22 cellular contexts compared by ENCODE assay signal in genomic region chr3:36877930-36878685, GRCh38.
DNase-seq lines count a peak whose midpoint lies in the region; ATAC-seq and TF ChIP-seq lines count a peak whose summit lies in the region.
"Had no signal": no experiment of that assay in that cellular context is flagged by ENCODE, and none has a peak within 500 bp of the region (broad histone marks: within the 10 kb centered on the region; RNA-seq: fewer than 3 reads in every experiment).

No MANE protein-coding gene starts in this region.

- H3K27me3 ChIP-seq in breast epithelium, result no peaks in the 10 kb centered on the region
- no peaks in the 10 kb centered on the region for H3K27me3 ChIP-seq in OCI-LY1 (ENCODE audit: insufficient read depth, low read length)
- H3K27me3 ChIP-seq in left ventricle myocardium inferior (ENCODE audit: low read depth), result no peaks in the 10 kb centered on the region
- H3K27me3 ChIP-seq: BLaER1, testis had no signal

- no peak for ATAC-seq in stimulated activated naive B cell treated with anti-CD40 and anti-IgM and Interleukin-4, amounts not matched to agents 10 μg/mL and 1 μg/mL and 100 μg/mL, for 72 hours (replicated peaks)
- no peak for ATAC-seq in HG02798 (IDR thresholded peaks at IDR 0.05; ENCODE audit: poor library complexity, unreplicated experiment)
- ATAC-seq: activated CD4-positive, CD25-positive, alpha-beta regulatory T cell treated with anti-CD3 and anti-CD28 coated beads, Interleukin-2, amount 50 U/mL, for 24 hours had no signal

- no peak for TF ChIP-seq CTCF in MCF 10A (IDR thresholded peaks at IDR 0.05; ENCODE audit: unreplicated experiment)
- no peak for TF ChIP-seq CTCF in breast epithelium (IDR thresholded peaks at IDR 0.05)
- no peak for TF ChIP-seq CTCF in OCI-LY1 (IDR thresholded peaks at IDR 0.05; ENCODE audit: low read length)
- no peak for TF ChIP-seq CTCF in epithelial cell of esophagus (IDR thresholded peaks at IDR 0.05; ENCODE audit: insufficient read depth, low read depth, low read length, missing control alignments)
- no peak for TF ChIP-seq CTCF in left ventricle myocardium inferior (IDR thresholded peaks at IDR 0.05; ENCODE audit: borderline replicate concordance)

- H3K4me1 ChIP-seq in breast epithelium (no peaks in the 10 kb centered on the region), OCI-LY1 (ENCODE audit: insufficient read depth, low read length, severe bottlenecking) (peaks cover 36% of the 10 kb centered on the region), left ventricle myocardium inferior (no peaks in the 10 kb centered on the region)
- H3K4me1 ChIP-seq: testis had no signal

- H3K27ac ChIP-seq in breast epithelium (no peak overlapping the region), OCI-LY1 (ENCODE audit: low read depth, low read length, poor library complexity, severe bottlenecking) (peak overlapping the region; percentile 88), left ventricle myocardium inferior (replicated peaks) (no peak overlapping the region)
- H3K27ac ChIP-seq: BLaER1, testis had no signal

- TF ChIP-seq POLR2A in breast epithelium (IDR thresholded peaks at IDR 0.05), result no peak

- no peak overlapping the region for H3K4me3 ChIP-seq in breast epithelium
- H3K4me3 ChIP-seq in OCI-LY1 (ENCODE audit: low read depth, low read length, poor library complexity, severe bottlenecking), result no peak overlapping the region
- no peak overlapping the region for H3K4me3 ChIP-seq in epithelial cell of esophagus (ENCODE audit: low read length)
- no peak overlapping the region for H3K4me3 ChIP-seq in left ventricle myocardium inferior
- H3K4me3 ChIP-seq: BLaER1, lung, smooth muscle cell, testis had no signal

- H3K9ac ChIP-seq in OCI-LY1 (ENCODE audit: low read length), result no peak overlapping the region
- H3K9ac ChIP-seq: BLaER1 had no signal

- no peak overlapping the region for H2AFZ ChIP-seq in OCI-LY1 (ENCODE audit: low read length)

- POLR2A ChIA-PET in MCF 10A (lab: Yijun Ruan, JAX), result no interaction called here

- BruUV-seq in MCF 10A (replicated peaks; lab: Mats Ljungman, UMichigan), result no TSS peak

- peaks cover 6% of the 10 kb centered on the region; the same call in 1 of the 2 replicates for H3F3A ChIP-seq in OCI-LY1 (ENCODE audit: insufficient read depth, low read length)

- intact Hi-C loops in MCF 10A (cut with micrococcal nuclease), result no loop called here
- intact Hi-C loops in breast epithelium (cut with DNase I; ENCODE audit: low total_unique reads), result no loop called here
- intact Hi-C loops in left ventricle myocardium inferior (cut with micrococcal nuclease), result no loop called here
- intact Hi-C loops in posterior cingulate gyrus (cut with DNase I), result no loop called here

- H3K27me3 Mint-ChIP-seq in MCF 10A (ENCODE audit: insufficient read depth, unreplicated experiment), result no peaks in the 10 kb centered on the region
- H3K27me3 Mint-ChIP-seq in stimulated activated naive B cell treated with anti-CD40 and anti-IgM and Interleukin-4, amounts not matched to agents 10 μg/mL and 1 μg/mL and 100 μg/mL, for 72 hours, result no peaks in the 10 kb centered on the region

- H3K4me2 ChIP-seq in OCI-LY1 (ENCODE audit: low read length), result peak overlapping the region; percentile 6
- H3K4me2 ChIP-seq: BLaER1, smooth muscle cell had no signal

- H3K36me3 ChIP-seq in breast epithelium (no peaks in the 10 kb centered on the region), OCI-LY1 (ENCODE audit: insufficient read depth, low read length) (peaks cover 36% of the 10 kb centered on the region), left ventricle myocardium inferior (no peaks in the 10 kb centered on the region)

- no peaks in the 10 kb centered on the region for H4K20me1 ChIP-seq in OCI-LY1 (ENCODE audit: insufficient read depth, low read length)
- H4K20me1 ChIP-seq: BLaER1 had no signal

- DNase-seq in MCF 10A (ENCODE audit: unreplicated experiment) (no peak), breast epithelium (ENCODE audit: low spot score in 2 of 2) (no peak), epithelial cell of esophagus (ENCODE audit: low read depth) (peak; percentile 60), left ventricle myocardium inferior (no peak), posterior cingulate gyrus (no peak)
- no peak for DNase-seq in stimulated activated naive B cell treated with anti-CD40 and anti-IgM and Interleukin-4, amounts not matched to agents 10 μg/mL and 1 μg/mL and 100 μg/mL, for 72 hours
- DNase-seq: activated CD4-positive, alpha-beta memory T cell treated with anti-CD3 and anti-CD28 coated beads for 36 hours; activated effector memory CD4-positive, alpha-beta T cell treated with anti-CD3 and anti-CD28 coated beads, Interleukin-2, amount 50 U/mL, for 16 hours; amniotic stem cell; cortex of kidney; HCEC 1CT; NCI-H1092 treated with DMSO at 0.1 percent for 48 hours; NCI-H1930; NCI-H2227 treated with DMSO at 0.1 percent for 48 hours; retina; testis had no signal

- CTCF ChIA-PET in MCF 10A (lab: Yijun Ruan, JAX), result interaction anchor here (0.6 to 1.1 kb wide), 3 partner anchors 80 to 164 kb away, joined by 3 to 5 read pairs (median 3); no protein-coding TSS in a partner anchor

- H3K9me3 ChIP-seq in breast epithelium, result no peaks in the 10 kb centered on the region
- H3K9me3 ChIP-seq in OCI-LY1 (ENCODE audit: low read length), result no peaks in the 10 kb centered on the region
- no peaks in the 10 kb centered on the region for H3K9me3 ChIP-seq in left ventricle myocardium inferior (replicated peaks)
- H3K9me3 ChIP-seq: testis had no signal

- no peaks in the 10 kb centered on the region for H3K36me3 Mint-ChIP-seq in MCF 10A (ENCODE audit: insufficient read depth, unreplicated experiment)
- H3K36me3 Mint-ChIP-seq in stimulated activated naive B cell treated with anti-CD40 and anti-IgM and Interleukin-4, amounts not matched to agents 10 μg/mL and 1 μg/mL and 100 μg/mL, for 72 hours, result peaks cover 5 to 7% of the 10 kb centered on the region in 2 donors

- H3K9me3 Mint-ChIP-seq in MCF 10A (ENCODE audit: unreplicated experiment), result no peaks in the 10 kb centered on the region
- peaks cover 2 to 5% of the 10 kb centered on the region in 2 donors for H3K9me3 Mint-ChIP-seq in stimulated activated naive B cell treated with anti-CD40 and anti-IgM and Interleukin-4, amounts not matched to agents 10 μg/mL and 1 μg/mL and 100 μg/mL, for 72 hours
- H3K9me3 Mint-ChIP-seq: activated CD4-positive, alpha-beta memory T cell treated with anti-CD3 and anti-CD28 coated beads for 36 hours had no signal

- H3K27ac Mint-ChIP-seq in MCF 10A (ENCODE audit: low read depth, unreplicated experiment), result peak overlapping the region; percentile 49
- H3K27ac Mint-ChIP-seq in stimulated activated naive B cell treated with anti-CD40 and anti-IgM and Interleukin-4, amounts not matched to agents 10 μg/mL and 1 μg/mL and 100 μg/mL, for 72 hours, result peak overlapping the region; percentile 44
- H3K27ac Mint-ChIP-seq: activated CD4-positive, alpha-beta memory T cell treated with anti-CD3 and anti-CD28 coated beads for 36 hours had no signal

- no peak overlapping the region for H3K4me3 Mint-ChIP-seq in MCF 10A (ENCODE audit: unreplicated experiment)
- no peak overlapping the region for H3K4me3 Mint-ChIP-seq in stimulated activated naive B cell treated with anti-CD40 and anti-IgM and Interleukin-4, amounts not matched to agents 10 μg/mL and 1 μg/mL and 100 μg/mL, for 72 hours
- H3K4me3 Mint-ChIP-seq: activated CD4-positive, alpha-beta memory T cell treated with anti-CD3 and anti-CD28 coated beads for 36 hours had no signal

- no peaks in the 10 kb centered on the region for H3K9me2 ChIP-seq in OCI-LY1 (ENCODE audit: low read depth, low read length)

- H3K79me2 ChIP-seq in OCI-LY1 (ENCODE audit: insufficient read depth, low read length), result no peaks in the 10 kb centered on the region

- peaks cover 6% of the 10 kb centered on the region for H3K4me1 Mint-ChIP-seq in MCF 10A (ENCODE audit: insufficient read depth, unreplicated experiment)
- H3K4me1 Mint-ChIP-seq in stimulated activated naive B cell treated with anti-CD40 and anti-IgM and Interleukin-4, amounts not matched to agents 10 μg/mL and 1 μg/mL and 100 μg/mL, for 72 hours, result peaks cover 17 to 50% of the 10 kb centered on the region in 2 donors
